8 cellular contexts compared by ENCODE assay signal in genomic region chr2:17540813-17541513, GRCh38. TPM values are rescaled to one million over a fixed set of nuclear protein-coding genes. Genes with fewer than 3 reads are reported as not detected.
A peak's percentile ranks its signal among the peaks of the same experiment; 100 is the strongest.
DNase-seq lines count a peak whose midpoint lies in the region; ATAC-seq and TF ChIP-seq lines count a peak whose summit lies in the region.

No MANE protein-coding gene starts in this region.

- H3K4me1 ChIP-seq in HUES48 (ENCODE audit: control insufficient read depth, insufficient read depth, low read length) (peaks cover 51% of the 10 kb centered on the region), ascending aorta (no peaks in the 10 kb centered on the region), spleen (peaks cover 5 to 32% (median 29%) of the 10 kb centered on the region in 6 donors)

- H3K9me3 ChIP-seq in HUES48 (ENCODE audit: control insufficient read depth, insufficient read depth, low read length): no peaks in the 10 kb centered on the region
- no peaks in the 10 kb centered on the region for H3K9me3 ChIP-seq in ascending aorta
- no peaks in the 10 kb centered on the region for H3K9me3 ChIP-seq in iPS-18c (ENCODE audit: control insufficient read depth, insufficient read depth, low read length)
- H3K9me3 ChIP-seq in spleen: no peaks in the 10 kb centered on the region

- H3K36me3 ChIP-seq in HUES48 (ENCODE audit: control insufficient read depth, insufficient read depth, low read length) (no peaks in the 10 kb centered on the region), ascending aorta (no peaks in the 10 kb centered on the region), spleen (no peaks in the 10 kb centered on the region)

- peak overlapping the region; percentile 7 for H3K27ac ChIP-seq in HUES48 (ENCODE audit: low read depth, low read length)
- no peak overlapping the region for H3K27ac ChIP-seq in ascending aorta
- H3K27ac ChIP-seq in spleen: no peak overlapping the region

- no peak for DNase-seq in ascending aorta (ENCODE audit: low spot score in 2 of 2)
- no peak for DNase-seq in spleen
- DNase-seq in activated naive CD4-positive, alpha-beta T cell treated with anti-CD3 and anti-CD28 coated beads, Interleukin-2, amount 50 U/mL, for 72 hours (ENCODE audit: low spot score in 2 of 2): no peak
- DNase-seq in COLO668 (lab: John Stamatoyannopoulos, UW; ENCODE audit: unreplicated experiment): no peak
- no peak for DNase-seq in NCI-H510A (lab: John Stamatoyannopoulos, UW)

- ATAC-seq in activated naive CD4-positive, alpha-beta T cell treated with anti-CD3 and anti-CD28 coated beads, Interleukin-2, amount 50 U/mL, for 72 hours: no peak
- no peak for ATAC-seq in GM18502 (IDR thresholded peaks at IDR 0.05; ENCODE audit: poor library complexity, unreplicated experiment)

- peak overlapping the region; percentile 86 for H3K4me3 ChIP-seq in HUES48 (ENCODE audit: low read depth, low read length)
- H3K4me3 ChIP-seq in ascending aorta: peak overlapping the region; percentile 51 to 75
- H3K4me3 ChIP-seq in iPS-18c (ENCODE audit: insufficient read depth, low read depth, low read length): peak overlapping the region; percentile 61
- peak overlapping the region in 7 of 8 donors; percentile 26 to 63 (median 38) for H3K4me3 ChIP-seq in spleen

- H3K27ac Mint-ChIP-seq in activated naive CD4-positive, alpha-beta T cell treated with anti-CD3 and anti-CD28 coated beads, Interleukin-2, amount 50 U/mL, for 72 hours: no peak overlapping the region

- H3K9ac ChIP-seq in HUES48 (ENCODE audit: low read depth, low read length): peak overlapping the region; percentile 44

- H3K27me3 ChIP-seq in HUES48 (ENCODE audit: control insufficient read depth, insufficient read depth, low read length): peaks cover 39% of the 10 kb centered on the region
- H3K27me3 ChIP-seq in ascending aorta: no peaks in the 10 kb centered on the region
- H3K27me3 ChIP-seq in spleen (replicated peaks in 1 of 7): peaks cover 0 to 98% (median 60%) of the 10 kb centered on the region in 7 donors

- 4 to 7% (median 6%) methylated on average over 21 of the region's 21 CpGs for WGBS in spleen, 5 donors

- peaks cover 12 to 20% of the 10 kb centered on the region in 2 donors for H3K36me3 Mint-ChIP-seq in activated naive CD4-positive, alpha-beta T cell treated with anti-CD3 and anti-CD28 coated beads, Interleukin-2, amount 50 U/mL, for 72 hours

- TF ChIP-seq CTCF in ascending aorta (IDR thresholded peaks at IDR 0.05): no peak
- TF ChIP-seq CTCF in spleen (IDR thresholded peaks at IDR 0.05 in 8 of 11, conservative IDR thresholded peaks at IDR 0.05 in 3 of 11): no peak

- intact Hi-C loops in ascending aorta (cut with DNase I): no loop called here
- intact Hi-C loops in spleen (cut with DNase I; ENCODE audit: low total_unique reads): no loop called here

- peaks cover 6 to 12% of the 10 kb centered on the region in 2 donors for H3K9me3 Mint-ChIP-seq in activated naive CD4-positive, alpha-beta T cell treated with anti-CD3 and anti-CD28 coated beads, Interleukin-2, amount 50 U/mL, for 72 hours

- no peak for TF ChIP-seq POLR2A in spleen (IDR thresholded peaks at IDR 0.05)

RNA-seq across cellular contexts. Expression of gene VSNL1, which starts 0.5 kb away (rescaled TPM):
- total RNA-seq in ascending aorta: not detected
- total RNA-seq in spleen: not detected
- polyA plus RNA-seq in spleen: under 1 TPM in 2 of 3 donors, not detected in 1; 0.06 to 0.16 TPM
- total RNA-seq in activated naive CD4-positive, alpha-beta T cell treated with anti-CD3 and anti-CD28 coated beads, Interleukin-2, amount 50 U/mL, for 72 hours: not detected

RNA-seq across cellular contexts. Expression of gene RAD51AP2, which starts 22.7 kb away (rescaled TPM):
- total RNA-seq in ascending aorta (not detected), spleen (not detected)
- not detected for polyA plus RNA-seq in spleen
- not detected for total RNA-seq in activated naive CD4-positive, alpha-beta T cell treated with anti-CD3 and anti-CD28 coated beads, Interleukin-2, amount 50 U/mL, for 72 hours
